In the genomic region with DNA sequence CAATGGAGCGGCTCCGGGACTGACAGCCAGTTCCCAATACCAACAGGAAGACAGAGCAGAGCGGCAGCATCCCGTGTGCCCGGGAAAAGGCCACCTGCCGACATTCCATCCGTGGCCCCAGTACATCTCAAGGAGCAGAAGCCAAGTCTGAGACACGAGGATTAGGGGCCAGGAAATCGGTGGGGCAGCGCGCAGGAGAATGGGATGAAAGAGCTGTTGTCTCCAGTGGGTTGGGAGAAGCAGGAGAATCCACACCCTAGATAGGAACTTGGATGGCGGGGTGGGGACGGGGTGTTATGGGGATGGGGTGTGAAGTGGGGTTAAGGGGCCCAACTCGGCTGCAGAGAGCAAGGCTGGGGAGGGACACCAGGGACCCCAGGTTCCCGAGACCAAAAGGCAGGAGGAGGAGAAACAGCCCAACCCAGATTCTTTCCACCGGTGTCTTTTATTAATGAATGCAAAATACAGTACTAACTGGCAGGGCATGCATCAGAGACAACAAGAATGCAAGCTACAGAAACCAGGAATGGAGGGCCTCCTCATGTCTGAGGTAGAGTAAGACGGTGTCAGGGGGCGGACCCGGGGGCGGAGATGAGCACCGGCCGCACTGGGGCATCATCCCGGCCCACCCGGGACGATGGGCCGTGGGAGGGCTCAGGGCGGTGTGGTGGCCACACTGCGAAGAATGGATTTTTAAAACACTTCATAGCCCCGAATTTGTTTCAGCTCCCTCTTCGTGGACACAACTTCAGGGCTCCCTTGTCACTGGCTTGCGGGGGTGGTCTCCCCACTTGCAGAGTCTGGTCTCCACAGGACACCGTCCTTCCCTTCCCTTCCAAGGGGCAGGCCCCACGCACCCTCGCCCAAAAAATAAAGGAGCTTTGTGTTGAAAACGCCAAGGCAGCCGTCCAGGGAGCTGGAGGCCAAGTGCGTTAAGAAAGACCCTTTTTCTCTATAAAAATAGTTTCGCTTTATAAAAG, we compare ENCODE assay signal across 13 cellular contexts. TPM values are rescaled to one million over a fixed set of nuclear protein-coding genes. Genes with fewer than 3 reads are reported as not detected.
A peak's percentile ranks its signal among the peaks of the same experiment; 100 is the strongest.
DNase-seq lines count a peak whose midpoint lies in the region; ATAC-seq and TF ChIP-seq lines count a peak whose summit lies in the region.
"Had no signal": no experiment of that assay in that cellular context is flagged by ENCODE, and none has a peak within 500 bp of the region (broad histone marks: within the 10 kb centered on the region; RNA-seq: fewer than 3 reads in every experiment).

No MANE protein-coding gene starts in this region.

- no peak for TF ChIP-seq POLR2A in breast epithelium (IDR thresholded peaks at IDR 0.05)

- WGBS in aorta, 2 donors = 90 to 91% methylated on average over 38 of the region's 38 CpGs

- no peak overlapping the region for H3K4me3 Mint-ChIP-seq in MCF 10A (ENCODE audit: unreplicated experiment)
- H3K4me3 Mint-ChIP-seq in mesothelial cell of epicardium = no peak overlapping the region

- H3K9me3 ChIP-seq in breast epithelium = no peaks in the 10 kb centered on the region
- no peaks in the 10 kb centered on the region for H3K9me3 ChIP-seq in aorta (ENCODE audit: control insufficient read depth, low read length)
- H3K9me3 ChIP-seq: heart right ventricle, SJCRH30 had no signal

- peak overlapping the region; percentile 66 to 84 for H3K27ac ChIP-seq in breast epithelium
- H3K27ac ChIP-seq in aorta (ENCODE audit: low read depth in 1 of 2, low read length in 2 of 2) = no peak overlapping the region
- H3K27ac ChIP-seq: heart right ventricle, SJCRH30 had no signal

- H3K27me3 Mint-ChIP-seq in MCF 10A (ENCODE audit: insufficient read depth, unreplicated experiment) (no peaks in the 10 kb centered on the region), mesothelial cell of epicardium (ENCODE audit: low read depth) (no peaks in the 10 kb centered on the region)

- H3K4me1 Mint-ChIP-seq in MCF 10A (ENCODE audit: insufficient read depth, unreplicated experiment) (peaks cover 10% of the 10 kb centered on the region), mesothelial cell of epicardium (peaks cover 8% of the 10 kb centered on the region)

- no peak overlapping the region for H3K27ac Mint-ChIP-seq in MCF 10A (ENCODE audit: low read depth, unreplicated experiment)
- H3K27ac Mint-ChIP-seq in mesothelial cell of epicardium = peak overlapping the region; percentile 16

- no peaks in the 10 kb centered on the region for H3K36me3 ChIP-seq in breast epithelium
- H3K36me3 ChIP-seq in aorta (ENCODE audit: control insufficient read depth in 1 of 2, insufficient read depth in 2 of 2, low read length in 1 of 2) = no peaks in the 10 kb centered on the region
- H3K36me3 ChIP-seq: heart right ventricle, SJCRH30 had no signal

- BruUV-seq in MCF 10A (replicated peaks; lab: Mats Ljungman, UMichigan) = no TSS peak

- POLR2A ChIA-PET in MCF 10A (lab: Yijun Ruan, JAX) = no interaction called here

- H3K4me3 ChIP-seq in breast epithelium = peak overlapping the region in 2 of 3 donors; percentile 53 to 64
- no peak overlapping the region for H3K4me3 ChIP-seq in aorta (ENCODE audit: low read length in 2 of 2)
- H3K4me3 ChIP-seq: heart right ventricle, SJCRH30 had no signal

- peak; percentile 28 to 44 for DNase-seq in breast epithelium (ENCODE audit: low spot score in 2 of 2)
- no peak for DNase-seq in MCF 10A (ENCODE audit: unreplicated experiment)
- DNase-seq in ecto neural progenitor cell (ENCODE audit: low spot score) = peak; percentile 37
- peak; percentile 8 to 34 for DNase-seq in mesothelial cell of epicardium (ENCODE audit: low spot score in 2 of 2, unreplicated experiment in 2 of 2)
- peak; percentile 24 to 62 for DNase-seq in aorta
- no peak for DNase-seq in NOMO-1 treated with dmso at 0.1 percent for 144 hours (lab: John Stamatoyannopoulos, UW; ENCODE audit: unreplicated experiment)
- no peak for DNase-seq in NCI-H345 treated with DMSO at 0.1 percent for 48 hours (lab: John Stamatoyannopoulos, UW; ENCODE audit: unreplicated experiment)
- DNase-seq in GDM1 (lab: John Stamatoyannopoulos, UW) = no peak
- DNase-seq: NCI-H1105, trophoblast cell had no signal

- H3K4me1 ChIP-seq in breast epithelium = peaks cover 8 to 23% of the 10 kb centered on the region in 2 donors
- no peaks in the 10 kb centered on the region for H3K4me1 ChIP-seq in aorta (ENCODE audit: control insufficient read depth in 1 of 2, insufficient read depth in 2 of 2, low read length in 2 of 2)

- peaks cover 4% of the 10 kb centered on the region for H3K36me3 Mint-ChIP-seq in MCF 10A (ENCODE audit: insufficient read depth, unreplicated experiment)
- no peaks in the 10 kb centered on the region for H3K36me3 Mint-ChIP-seq in mesothelial cell of epicardium

- no peak for ATAC-seq in aorta (ENCODE audit: low FRiP score)
- ATAC-seq: activated CD4-positive, CD25-positive, alpha-beta regulatory T cell treated with anti-CD3 and anti-CD28 coated beads, Interleukin-2, amount 50 U/mL, for 24 hours had no signal

- H3K27me3 ChIP-seq in breast epithelium = no peaks in the 10 kb centered on the region
- H3K27me3 ChIP-seq in aorta (ENCODE audit: control insufficient read depth in 1 of 2, insufficient read depth in 2 of 2, low read length in 1 of 2) = no peaks in the 10 kb centered on the region
- H3K27me3 ChIP-seq: heart right ventricle, SJCRH30 had no signal

- intact Hi-C loops in breast epithelium (cut with DNase I; ENCODE audit: low total_unique reads) (no loop called here), MCF 10A (cut with micrococcal nuclease) (loop anchor here (10.0 kb wide), 1 partner anchor 152 kb away; no protein-coding TSS in a partner anchor), aorta (cut with DNase I) (no loop called here)

- no peak for TF ChIP-seq CTCF in breast epithelium (IDR thresholded peaks at IDR 0.05)
- no peak for TF ChIP-seq CTCF in MCF 10A (IDR thresholded peaks at IDR 0.05; ENCODE audit: unreplicated experiment)
- no peak for TF ChIP-seq CTCF in mesothelial cell of epicardium (IDR thresholded peaks at IDR 0.05; ENCODE audit: unreplicated experiment)

- H3K9me3 Mint-ChIP-seq in MCF 10A (ENCODE audit: unreplicated experiment) (no peaks in the 10 kb centered on the region), mesothelial cell of epicardium (no peaks in the 10 kb centered on the region)

- CTCF ChIA-PET in MCF 10A (lab: Yijun Ruan, JAX) = no interaction called here

RNA-seq across cellular contexts. Expression of a gene that starts 50.2 kb away (rescaled TPM):
- total RNA-seq in breast epithelium (1 to 10 TPM in 2 of 3 donors, under 1 TPM in 1; 0.64 to 4.1 (median 2.0) TPM), MCF 10A (2022) (3.6 and 7.0 TPM in 2 replicates), mesothelial cell of epicardium (4.7 to 6.7 TPM (median 5.1 TPM) in 3 replicates), aorta (1 to 10 TPM; 1.6 to 2.6 TPM)
- polyA plus RNA-seq in aorta = under 1 TPM; 0.28 to 0.38 TPM

Comparison
In these comparisons a context has a peak if more than half of its experiments do, and no peak if none do; other contexts are left out.
1. DNase-seq: peak in breast epithelium (2 of 2), ecto neural progenitor cell (single experiment), mesothelial cell of epicardium (2 of 2) and aorta (2 of 2); none in MCF 10A (single experiment), NOMO-1 treated with dmso at 0.1 percent for 144 hours (single experiment), NCI-H345 treated with DMSO at 0.1 percent for 48 hours (single experiment) and GDM1 (single experiment).
2. H3K27ac ChIP-seq: peak in breast epithelium (2 of 2); none in aorta (0 of 2).
3. H3K4me3 ChIP-seq: peak in breast epithelium (2 of 3); none in aorta (0 of 2).